ENCODE assay signal across 17 cellular contexts in the genomic region with DNA sequence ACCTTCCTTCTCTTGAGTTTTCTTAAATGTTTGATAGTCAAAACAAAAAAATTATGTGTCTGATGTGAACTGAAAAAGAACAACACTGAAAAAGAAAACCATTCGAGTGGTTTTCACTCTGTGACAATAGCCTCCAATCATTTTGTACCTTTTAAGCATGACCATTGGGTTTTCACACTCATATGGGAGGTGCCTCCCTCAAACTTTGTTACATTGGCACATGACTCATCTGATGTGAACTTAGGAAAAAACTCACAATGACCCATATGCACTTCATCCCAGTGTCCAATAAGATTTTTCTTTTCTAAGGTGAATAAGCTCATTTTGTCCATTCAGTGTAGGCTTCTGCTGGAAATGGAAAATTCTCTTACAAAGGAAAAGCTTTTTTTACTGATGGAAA.
A peak's percentile ranks its signal among the peaks of the same experiment; 100 is the strongest.
DNase-seq lines count a peak whose midpoint lies in the region; ATAC-seq and TF ChIP-seq lines count a peak whose summit lies in the region.
"Had no signal": no experiment of that assay in that cellular context is flagged by ENCODE, and none has a peak within 500 bp of the region (broad histone marks: within the 10 kb centered on the region; RNA-seq: fewer than 3 reads in every experiment).

No MANE protein-coding gene starts in this region.

- no peak overlapping the region for H3K4me3 Mint-ChIP-seq in MCF 10A (ENCODE audit: unreplicated experiment)
- no peak overlapping the region for H3K4me3 Mint-ChIP-seq in naive thymus-derived CD8-positive, alpha-beta T cell
- H3K4me3 Mint-ChIP-seq: T-helper 17 cell had no signal

- POLR2A ChIA-PET in MCF 10A (lab: Yijun Ruan, JAX) = no interaction called here
- POLR2A ChIA-PET in naive thymus-derived CD8-positive, alpha-beta T cell (lab: Charles Lee) = interaction anchor here (0.7 kb wide), 1 partner anchor 17 kb away, joined by 3 read pairs; no protein-coding TSS in a partner anchor

- H3K9me3 ChIP-seq in breast epithelium (no peaks in the 10 kb centered on the region), right cardiac atrium (ENCODE audit: control insufficient read depth, low read length) (no peaks in the 10 kb centered on the region)
- H3K9me3 ChIP-seq: prostate gland, vagina had no signal

- DNase-seq in MCF 10A (ENCODE audit: unreplicated experiment) (peak; percentile 51), breast epithelium (ENCODE audit: low spot score in 2 of 2) (no peak), SW480 (ENCODE audit: low spot score) (peak; percentile 41), fibroblast of peridontal ligament (ENCODE audit: extremely low read depth) (peak; percentile 48), NAMALWA (ENCODE audit: low spot score) (no peak), right cardiac atrium (no peak), NCI-H146 (lab: John Stamatoyannopoulos, UW) (no peak)
- no peak for DNase-seq in naive thymus-derived CD8-positive, alpha-beta T cell
- DNase-seq: activated CD4-positive, alpha-beta T cell treated with anti-CD3 and anti-CD28 coated beads, Interleukin-2, amount 50 U/mL, for 1 hour; activated naive CD4-positive, alpha-beta T cell treated with Interleukin-2 at 50 U/mL for 16 hours; DMS79; GOT3; NCI-H1105; NCI-H2227 treated with DMSO at 0.1 percent for 48 hours; T-helper 17 cell had no signal

- H3K9me3 Mint-ChIP-seq in MCF 10A (ENCODE audit: unreplicated experiment) = no peaks in the 10 kb centered on the region
- no peaks in the 10 kb centered on the region for H3K9me3 Mint-ChIP-seq in naive thymus-derived CD8-positive, alpha-beta T cell

- H3K4me1 ChIP-seq in breast epithelium (no peaks in the 10 kb centered on the region), right cardiac atrium (ENCODE audit: control insufficient read depth, insufficient read depth, low read length) (no peaks in the 10 kb centered on the region)
- H3K4me1 ChIP-seq: prostate gland, vagina had no signal

- no peaks in the 10 kb centered on the region for H3K36me3 ChIP-seq in breast epithelium
- H3K36me3 ChIP-seq: prostate gland had no signal

- H3K27me3 Mint-ChIP-seq in MCF 10A (ENCODE audit: insufficient read depth, unreplicated experiment) = no peaks in the 10 kb centered on the region
- H3K27me3 Mint-ChIP-seq in naive thymus-derived CD8-positive, alpha-beta T cell = peaks cover 0 to 3% (median 0%) of the 10 kb centered on the region in 5 donors

- no peak for ATAC-seq in right cardiac atrium
- no peak for ATAC-seq in naive thymus-derived CD8-positive, alpha-beta T cell
- ATAC-seq: T-helper 17 cell had no signal

- no peak overlapping the region for H3K4me3 ChIP-seq in breast epithelium
- no peak overlapping the region for H3K4me3 ChIP-seq in right cardiac atrium (ENCODE audit: low read length)
- H3K4me3 ChIP-seq: prostate gland, vagina had no signal

- H3K27ac ChIP-seq in breast epithelium (no peak overlapping the region), right cardiac atrium (ENCODE audit: low read length) (no peak overlapping the region)
- H3K27ac ChIP-seq: prostate gland, vagina had no signal

- intact Hi-C loops in MCF 10A (cut with micrococcal nuclease) (no loop called here), breast epithelium (cut with DNase I; ENCODE audit: low total_unique reads) (loop anchor here (2.0 to 5.0 kb wide), 2 partner anchors 38 to 62 kb away; no protein-coding TSS in a partner anchor), right cardiac atrium (cut with DNase I) (no loop called here)

- no peak overlapping the region for H3K27ac Mint-ChIP-seq in MCF 10A (ENCODE audit: low read depth, unreplicated experiment)
- no peak overlapping the region for H3K27ac Mint-ChIP-seq in naive thymus-derived CD8-positive, alpha-beta T cell
- H3K27ac Mint-ChIP-seq: T-helper 17 cell had no signal

- BruUV-seq in MCF 10A (replicated peaks; lab: Mats Ljungman, UMichigan) = no TSS peak

- no peaks in the 10 kb centered on the region for H3K4me1 Mint-ChIP-seq in MCF 10A (ENCODE audit: insufficient read depth, unreplicated experiment)
- H3K4me1 Mint-ChIP-seq in naive thymus-derived CD8-positive, alpha-beta T cell = peaks cover 0 to 5% (median 2%) of the 10 kb centered on the region in 4 donors

- no peak for TF ChIP-seq POLR2A in breast epithelium (IDR thresholded peaks at IDR 0.05)

- CTCF ChIA-PET in MCF 10A (lab: Yijun Ruan, JAX) = no interaction called here

- peaks cover 22% of the 10 kb centered on the region for H3K36me3 Mint-ChIP-seq in MCF 10A (ENCODE audit: insufficient read depth, unreplicated experiment)
- peaks cover 0 to 2% (median 0%) of the 10 kb centered on the region in 3 donors for H3K36me3 Mint-ChIP-seq in naive thymus-derived CD8-positive, alpha-beta T cell

- WGBS in right cardiac atrium = 81% methylated on average over 1 of the region's 1 CpG

- TF ChIP-seq CTCF in MCF 10A (IDR thresholded peaks at IDR 0.05; ENCODE audit: unreplicated experiment) (no peak), breast epithelium (IDR thresholded peaks at IDR 0.05) (no peak)

- H3K27me3 ChIP-seq in breast epithelium (no peaks in the 10 kb centered on the region), right cardiac atrium (ENCODE audit: control insufficient read depth, insufficient read depth) (no peaks in the 10 kb centered on the region)
- H3K27me3 ChIP-seq: vagina had no signal

Comparison
In these comparisons a context has a peak if more than half of its experiments do, and no peak if none do; other contexts are left out.
1. DNase-seq: peak in MCF 10A (single experiment), SW480 (single experiment) and fibroblast of peridontal ligament (single experiment); none in breast epithelium (0 of 2), NAMALWA (single experiment), right cardiac atrium (0 of 3), NCI-H146 (single experiment) and naive thymus-derived CD8-positive, alpha-beta T cell (0 of 10).